In genomic region chr11:67118801-67119576, GRCh38 we compare ENCODE assay signal across 8 cellular contexts.
DNase-seq lines count a peak whose midpoint lies in the region; TF ChIP-seq lines count a peak whose summit lies in the region.

TSS of gene KDM2A (plus strand) at chr11:67119263. CDS start at chr11:67121317, 2,054 bp downstream.

- H3K79me2 ChIP-seq in MM.1S (ENCODE audit: low read length), result peaks cover 46% of the 10 kb centered on the region

- no peaks in the 10 kb centered on the region for H3K9me2 ChIP-seq in MM.1S (replicated peaks; ENCODE audit: insufficient read depth, low read length)

- peak within 1 kb of the TSS; percentile 99 for H3K27ac Mint-ChIP-seq in nephron progenitor cell
- peak within 1 kb of the TSS; percentile 92 for H3K27ac Mint-ChIP-seq in stimulated activated naive CD8-positive, alpha-beta T cell treated with anti-CD3 and anti-CD28 coated beads, Interleukin-15, Interleukin-2, amounts not matched to agents 100 ng/mL and 50 ng/mL, for 24 hours

- H3F3A ChIP-seq in MM.1S (ENCODE audit: insufficient read depth, low read length), result peaks cover 34% of the 10 kb centered on the region

- H3K27me3 Mint-ChIP-seq in nephron progenitor cell (ENCODE audit: low read depth, poor library complexity), result peaks cover 9% of the 10 kb centered on the region
- H3K27me3 Mint-ChIP-seq in stimulated activated naive CD8-positive, alpha-beta T cell treated with anti-CD3 and anti-CD28 coated beads, Interleukin-15, Interleukin-2, amounts not matched to agents 100 ng/mL and 50 ng/mL, for 24 hours, result no peaks in the 10 kb centered on the region

- peak within 1 kb of the TSS; percentile 97 for H3K4me3 ChIP-seq in MM.1S (ENCODE audit: low read length)

- H3K27me3 ChIP-seq in MM.1S (replicated peaks; ENCODE audit: insufficient read depth, low read length), result no peaks in the 10 kb centered on the region

- no peaks in the 10 kb centered on the region for H3K9me3 ChIP-seq in MM.1S (replicated peaks; ENCODE audit: insufficient read depth, low read length)

- peaks cover 40% of the 10 kb centered on the region for H3K4me1 Mint-ChIP-seq in nephron progenitor cell
- H3K4me1 Mint-ChIP-seq in stimulated activated naive CD8-positive, alpha-beta T cell treated with anti-CD3 and anti-CD28 coated beads, Interleukin-15, Interleukin-2, amounts not matched to agents 100 ng/mL and 50 ng/mL, for 24 hours (ENCODE audit: low read depth), result peaks cover 41% of the 10 kb centered on the region

- TF ChIP-seq CTCF in MM.1S (IDR thresholded peaks at IDR 0.05; ENCODE audit: low read length) (no peak), nephron progenitor cell (IDR thresholded peaks at IDR 0.05) (no peak)

- H3K36me3 ChIP-seq in MM.1S (replicated peaks; ENCODE audit: insufficient read depth, low read length), result no peaks in the 10 kb centered on the region

- DNase-seq in ELR (ENCODE audit: low read depth) (peak; percentile 97), HCEC 1CT (peak; percentile 97), MM.1S (peak; percentile 98), SIG-M5 (lab: John Stamatoyannopoulos, UW) (peak; percentile 62), activated gamma-delta T cell (lab: John Stamatoyannopoulos, UW) (peak; percentile 100), fibroblast of the conjunctiva (ENCODE audit: low read depth) (peak; percentile 99), nephron progenitor cell (peak; percentile 99)

- 0 out of 2 replicates have a peak within 1 kb of the TSS, but pooled peaks have one; percentile 67 for H2AFZ ChIP-seq in MM.1S (ENCODE audit: low read length)

- H3K27ac ChIP-seq in MM.1S (ENCODE audit: low read length), result peak within 1 kb of the TSS; percentile 80

- H3K36me3 Mint-ChIP-seq in nephron progenitor cell (ENCODE audit: low read depth), result peaks cover 10% of the 10 kb centered on the region
- peaks cover 26% of the 10 kb centered on the region for H3K36me3 Mint-ChIP-seq in stimulated activated naive CD8-positive, alpha-beta T cell treated with anti-CD3 and anti-CD28 coated beads, Interleukin-15, Interleukin-2, amounts not matched to agents 100 ng/mL and 50 ng/mL, for 24 hours (ENCODE audit: low read depth)

- peak within 1 kb of the TSS; percentile 91 for H3K9ac ChIP-seq in MM.1S (ENCODE audit: low read length)

- peak within 1 kb of the TSS; percentile 79 for H3K4me2 ChIP-seq in MM.1S (ENCODE audit: low read depth, low read length)

- H3K4me1 ChIP-seq in MM.1S (ENCODE audit: low read length), result peaks cover 13% of the 10 kb centered on the region

- H4K20me1 ChIP-seq in MM.1S (ENCODE audit: insufficient read depth, low read length), result 0 out of 2 replicates have a peak, but pooled peaks cover 4% of the 10 kb centered on the region

- no peaks in the 10 kb centered on the region for H3K9me3 Mint-ChIP-seq in nephron progenitor cell
- H3K9me3 Mint-ChIP-seq in stimulated activated naive CD8-positive, alpha-beta T cell treated with anti-CD3 and anti-CD28 coated beads, Interleukin-15, Interleukin-2, amounts not matched to agents 100 ng/mL and 50 ng/mL, for 24 hours, result no peaks in the 10 kb centered on the region

- H3K4me3 Mint-ChIP-seq in nephron progenitor cell, result peak within 1 kb of the TSS; percentile 100
- H3K4me3 Mint-ChIP-seq in stimulated activated naive CD8-positive, alpha-beta T cell treated with anti-CD3 and anti-CD28 coated beads, Interleukin-15, Interleukin-2, amounts not matched to agents 100 ng/mL and 50 ng/mL, for 24 hours, result peak within 1 kb of the TSS; percentile 95

Comparison
In these comparisons a context has a peak if more than half of its experiments do, and no peak if none do; other contexts are left out.
1. Peak in every context shown above with its lines: DNase-seq, H3K4me3 ChIP-seq and H3K27ac ChIP-seq.